Comparison of ENCODE assay signal across 20 cellular contexts in the genomic region with DNA sequence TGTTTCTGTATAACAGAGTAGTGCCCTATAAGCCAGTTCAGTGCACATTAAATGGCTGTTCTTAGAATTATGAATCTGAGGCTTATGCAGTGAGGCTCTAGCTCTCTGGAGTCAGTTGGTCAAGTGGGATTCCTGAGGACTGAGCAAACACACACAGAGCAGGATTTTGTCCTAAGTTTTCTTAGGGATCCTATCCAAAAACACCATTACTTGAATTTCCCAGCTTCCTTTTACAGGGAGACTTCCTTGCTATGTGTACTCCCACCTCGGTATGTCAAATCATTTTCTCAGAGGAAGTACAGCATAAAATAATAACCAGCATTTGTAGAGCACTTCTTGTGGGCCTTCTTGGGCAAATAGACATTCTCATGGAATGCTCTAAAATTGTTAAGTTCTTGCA.
DNase-seq lines count a peak whose midpoint lies in the region; ATAC-seq and TF ChIP-seq lines count a peak whose summit lies in the region.
"Had no signal": no experiment of that assay in that cellular context is flagged by ENCODE, and none has a peak within 500 bp of the region (broad histone marks: within the 10 kb centered on the region; RNA-seq: fewer than 3 reads in every experiment).

No MANE protein-coding gene starts in this region.

- no peaks in the 10 kb centered on the region for H3K36me3 ChIP-seq in upper lobe of right lung
- H3K36me3 ChIP-seq: pancreas had no signal

- TF ChIP-seq CTCF in upper lobe of right lung (IDR thresholded peaks at IDR 0.05), result no peak

- no peaks in the 10 kb centered on the region for H3K27me3 ChIP-seq in upper lobe of right lung
- H3K27me3 ChIP-seq: heart right ventricle, pancreas, Peyer's patch had no signal

- intact Hi-C loops in upper lobe of right lung (cut with DNase I), result no loop called here

- no peaks in the 10 kb centered on the region for H3K9me3 ChIP-seq in upper lobe of right lung
- H3K9me3 ChIP-seq: heart right ventricle, pancreas, Peyer's patch had no signal

- no peaks in the 10 kb centered on the region for H3K4me1 ChIP-seq in upper lobe of right lung
- H3K4me1 ChIP-seq: heart right ventricle, pancreas, Peyer's patch had no signal

- H3K4me3 ChIP-seq in upper lobe of right lung, result no peak overlapping the region
- H3K4me3 ChIP-seq: heart right ventricle, pancreas, Peyer's patch had no signal

- peak; percentile 47 for ATAC-seq in upper lobe of right lung
- ATAC-seq in GM21390 (IDR thresholded peaks at IDR 0.05; ENCODE audit: unreplicated experiment), result no peak
- ATAC-seq: heart right ventricle had no signal

- DNase-seq in GM04504 (ENCODE audit: low read depth) (peak; percentile 5), amniotic epithelial cell (ENCODE audit: low read depth) (peak; percentile 48), glomerular visceral epithelial cell (ENCODE audit: extremely low spot score) (peak; percentile 17), upper lobe of right lung (no peak), SK-N-DZ (ENCODE audit: low spot score) (no peak), amygdala (lab: John Stamatoyannopoulos, UW) (no peak)
- DNase-seq: activated T-cell treated with anti-CD3 and anti-CD28 coated beads, Interleukin-2, amount 50 U/mL, for 48 hours; CD4-positive, alpha-beta memory T cell; cortex of kidney; DND-41; heart right ventricle; islet precursor cell; KG1; NCI-H1105 treated with DMSO at 0.1 percent for 48 hours; NCI-H2171 treated with DMSO at 0.1 percent for 48 hours; pancreas; Peyer's patch; stimulated activated CD4-positive, alpha-beta T cell treated with anti-CD3 and anti-CD28 coated beads, Interleukin-4, amount 100 ng/mL, for 1 hour; SW 1271 had no signal

- no peak overlapping the region for H3K27ac ChIP-seq in upper lobe of right lung
- H3K27ac ChIP-seq: heart right ventricle, pancreas, Peyer's patch had no signal

Comparison
In these comparisons a context has a peak if more than half of its experiments do, and no peak if none do; other contexts are left out.
1. DNase-seq: peak in GM04504 (single experiment), amniotic epithelial cell (single experiment) and glomerular visceral epithelial cell (single experiment); none in upper lobe of right lung (single experiment), SK-N-DZ (single experiment) and amygdala (0 of 56).